29 cellular contexts compared by ENCODE assay signal in the genomic region with DNA sequence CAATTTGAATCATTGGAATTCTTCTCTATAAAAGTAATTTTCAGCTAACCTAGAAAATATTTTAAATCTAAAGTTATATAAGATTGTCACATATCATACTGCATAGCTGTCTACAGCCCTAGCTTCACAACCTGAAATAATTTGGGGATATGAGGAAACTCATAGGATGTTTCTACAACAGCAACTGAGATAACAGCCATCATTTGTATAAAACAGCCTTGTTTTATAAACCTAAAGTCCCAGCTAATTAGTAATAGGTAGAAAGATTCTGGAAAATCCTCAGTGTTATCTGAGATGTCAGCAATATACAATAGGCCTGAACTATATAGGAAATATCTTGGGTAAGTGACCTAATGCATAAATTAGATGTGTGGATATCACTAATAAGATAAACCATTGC. TPM values are rescaled to one million over a fixed set of nuclear protein-coding genes. Genes with fewer than 3 reads are reported as not detected.
"Had no signal": no experiment of that assay in that cellular context is flagged by ENCODE, and none has a peak within 500 bp of the region (broad histone marks: within the 10 kb centered on the region; RNA-seq: fewer than 3 reads in every experiment).

No MANE protein-coding gene starts in this region.

- H3K27ac ChIP-seq: stomach, suprapubic skin, testis, thoracic aorta, thyroid gland, tibial artery, tibial nerve, transverse colon, upper lobe of left lung, upper lobe of right lung, uterus, vagina had no signal

- DNase-seq: stimulated activated CD4-positive, alpha-beta T cell treated with anti-CD3 and anti-CD28 coated beads, Interleukin-2, amount 100 ng/mL, for 48 hours; stimulated activated CD4-positive, alpha-beta T cell treated with anti-CD3 and anti-CD28 coated beads, Interleukin-4, amount 100 ng/mL, for 1 hour; stimulated activated CD4-positive, alpha-beta T cell treated with anti-CD3 and anti-CD28 coated beads, Interleukin-4, amount 100 ng/mL, for 24 hours; stimulated activated CD4-positive, alpha-beta T cell treated with anti-CD3 and anti-CD28 coated beads, Interleukin-4, amount 100 ng/mL, for 4 hours; stimulated activated CD8-positive, alpha-beta memory T cell treated with anti-CD3 and anti-CD28 coated beads, Interleukin-4, amount 100 ng/mL, for 48 hours; stimulated activated naive B cell treated with anti-CD40 and anti-IgM and Interleukin-4, amounts not matched to agents 10 μg/mL and 1 μg/mL and 100 μg/mL, for 72 hours; stimulated activated naive CD4-positive, alpha-beta T cell; stimulated activated naive CD4-positive, alpha-beta T cell treated with Interleukin-2 at 50 U/mL for 16 hours; stimulated activated naive CD8-positive, alpha-beta T cell treated with anti-CD3 and anti-CD28 coated beads, Interleukin-15, amount 100 ng/mL, for 72 hours; stimulated activated naive CD8-positive, alpha-beta T cell treated with anti-CD3 and anti-CD28 coated beads, Interleukin-15, Interleukin-2, amounts not matched to agents 100 U/mL and 50 U/mL, for 24 hours; stomach; substantia nigra; testis; thyroid gland; tibial artery; transverse colon; trophoblast cell; upper lobe of left lung; upper lobe of right lung; uterus had no signal

- H3K4me3 ChIP-seq: stomach, suprapubic skin, testis, thoracic aorta, thyroid gland, tibial artery, tibial nerve, transverse colon, upper lobe of left lung, upper lobe of right lung, uterus, vagina had no signal

- FAIRE-seq: urothelium cell line had no signal

- H3K9me3 ChIP-seq: stomach, suprapubic skin, testis, thoracic aorta, thyroid gland, tibial artery, tibial nerve, transverse colon, upper lobe of left lung, upper lobe of right lung, uterus, vagina had no signal

- H3K27me3 ChIP-seq: stomach, suprapubic skin, testis, thyroid gland, tibial artery, tibial nerve, transverse colon, upper lobe of left lung, upper lobe of right lung, uterus, vagina had no signal

- H3K4me1 ChIP-seq: stomach, suprapubic skin, testis, tibial nerve, transverse colon, upper lobe of left lung, upper lobe of right lung, uterus, vagina had no signal

- H3K36me3 ChIP-seq: stomach, suprapubic skin, thoracic aorta, thyroid gland, tibial nerve, transverse colon, upper lobe of left lung, upper lobe of right lung, uterus, vagina had no signal

- ATAC-seq: stimulated activated effector memory CD8-positive, alpha-beta T cell treated with anti-CD3 and anti-CD28 coated beads, Interleukin-12 subunit alpha, Interleukin-12 subunit beta, amount 100 ng/mL, for 72 hours; stimulated activated memory B cell treated with anti-CD40 and anti-IgM and Interleukin-4, amounts not matched to agents 10 μg/mL and 1 μg/mL and 100 μg/mL, for 72 hours; stimulated activated naive B cell treated with anti-CD40 and anti-IgM and Interleukin-4, amounts not matched to agents 10 μg/mL and 1 μg/mL and 100 μg/mL, for 72 hours; stimulated activated naive CD8-positive, alpha-beta T cell treated with anti-CD3 and anti-CD28 coated beads, Interleukin-15, amount 100 ng/mL, for 72 hours; stimulated activated naive CD8-positive, alpha-beta T cell treated with anti-CD3 and anti-CD28 coated beads, Interleukin-15, Interleukin-2, amounts not matched to agents 100 U/mL and 50 U/mL, for 24 hours; upper lobe of right lung had no signal

RNA-seq across cellular contexts. Expression of a gene that starts 47.6 kb away (rescaled TPM):
- total RNA-seq: stomach, suprapubic skin, transverse colon, upper lobe of right lung, ureter, vagina had no signal
- polyA plus RNA-seq: stomach, urinary bladder had no signal
